8 cellular contexts compared by ENCODE assay signal in genomic region chr6:142885182-142885867, GRCh38. TPM values are rescaled to one million over a fixed set of nuclear protein-coding genes. Genes with fewer than 3 reads are reported as not detected.
DNase-seq lines count a peak whose midpoint lies in the region; TF ChIP-seq lines count a peak whose summit lies in the region.

No MANE protein-coding gene starts in this region.

- peaks cover 51% of the 10 kb centered on the region for H3K4me1 Mint-ChIP-seq in endodermal cell

- 29 to 38% methylated on average over 5 to 10 of the region's 10 CpGs for WGBS in endodermal cell (ENCODE audit: insufficient coverage in 1 of 2, insufficient read length in 1 of 2), 2 experiments
- WGBS in tibial nerve, 2 donors = 14 to 19% methylated on average over 10 of the region's 10 CpGs

- peak; percentile 19 for DNase-seq in GM13977 (ENCODE audit: low spot score)
- DNase-seq in HAP-1 (ENCODE audit: low spot score in 2 of 2) = peak; percentile 26 to 44
- peak; percentile 95 for DNase-seq in LHCN-M2 (ENCODE audit: low read depth)
- peak; percentile 30 for DNase-seq in activated CD4-positive, alpha-beta T cell treated with anti-CD3 and anti-CD28 coated beads, Interleukin-2, amount 50 U/mL, for 1 hour
- DNase-seq in endodermal cell = peak; percentile 86
- peak; percentile 29 for DNase-seq in mucosa of gallbladder (ENCODE audit: low spot score)
- DNase-seq in tibial nerve (ENCODE audit: low spot score in 2 of 2) = peak in 1 of 2 donors; percentile 31
- no peak for DNase-seq in globus pallidus (ENCODE audit: low spot score)

- no peaks in the 10 kb centered on the region for H3K9me3 Mint-ChIP-seq in endodermal cell

- H3K4me1 ChIP-seq in HAP-1 = peaks cover 10% of the 10 kb centered on the region; the same call in 1 of the 2 replicates
- peaks cover 19% of the 10 kb centered on the region for H3K4me1 ChIP-seq in endodermal cell (ENCODE audit: control insufficient read depth, insufficient read depth, low read length)
- H3K4me1 ChIP-seq in tibial nerve = peaks cover 0 to 44% (median 27%) of the 10 kb centered on the region in 4 donors

- H3K27me3 ChIP-seq in HAP-1 (ENCODE audit: low read depth) (no peaks in the 10 kb centered on the region), endodermal cell (ENCODE audit: control insufficient read depth, insufficient read depth, low read length, poor library complexity, severe bottlenecking) (peaks cover 12% of the 10 kb centered on the region), tibial nerve (no peaks in the 10 kb centered on the region)

- H3K27ac Mint-ChIP-seq in endodermal cell = peak overlapping the region; percentile 91

- H3K4me3 ChIP-seq in HAP-1 (no peak overlapping the region; the same call in 1 of the 2 replicates), endodermal cell (ENCODE audit: low read length) (peak overlapping the region; percentile 59), tibial nerve (peak overlapping the region; percentile 8 to 41 (median 18))

- no peaks in the 10 kb centered on the region for H3K36me3 Mint-ChIP-seq in endodermal cell (ENCODE audit: low read depth)

- no peak for TF ChIP-seq POLR2A in tibial nerve (IDR thresholded peaks at IDR 0.05)

- no peak for TF ChIP-seq CTCF in GM13977 (IDR thresholded peaks at IDR 0.05; ENCODE audit: extremely low read depth, insufficient read depth, missing control alignments)
- no peak for TF ChIP-seq CTCF in endodermal cell (conservative IDR thresholded peaks at IDR 0.05)
- TF ChIP-seq CTCF in tibial nerve (IDR thresholded peaks at IDR 0.05) = no peak

- H3K4me3 Mint-ChIP-seq in endodermal cell = peak overlapping the region; percentile 38

- no peaks in the 10 kb centered on the region for H3K36me3 ChIP-seq in HAP-1 (replicated peaks)
- no peaks in the 10 kb centered on the region for H3K36me3 ChIP-seq in endodermal cell (ENCODE audit: control insufficient read depth, insufficient read depth, low read length)
- no peaks in the 10 kb centered on the region for H3K36me3 ChIP-seq in tibial nerve

- peaks cover 5% of the 10 kb centered on the region for H3K27me3 Mint-ChIP-seq in endodermal cell (ENCODE audit: insufficient read depth)

- peak overlapping the region; percentile 56 for H3K27ac ChIP-seq in endodermal cell (ENCODE audit: low read depth, low read length)
- H3K27ac ChIP-seq in tibial nerve = peak overlapping the region; percentile 26 to 79 (median 67)

- H3K9ac ChIP-seq in endodermal cell (ENCODE audit: extremely low read depth, low read length, poor library complexity, severe bottlenecking) = peak overlapping the region; percentile 27

- TF ChIP-seq EP300 in tibial nerve (IDR thresholded peaks at IDR 0.05) = peak; percentile 35 to 84

- no peaks in the 10 kb centered on the region for H3K9me3 ChIP-seq in HAP-1
- no peaks in the 10 kb centered on the region for H3K9me3 ChIP-seq in endodermal cell (ENCODE audit: control insufficient read depth, low read length)
- H3K9me3 ChIP-seq in tibial nerve = no peaks in the 10 kb centered on the region

- in situ Hi-C loops in GM13977 (cut with MboI; ENCODE audit: low pct_unique_long_range_greater_than_20kb, low sequenced_read_pairs, unreplicated experiment) (no loop called here), HAP-1 (cut with MboI; ENCODE audit: low sequenced_read_pairs) (no loop called here)

RNA-seq across cellular contexts. Expression of gene HIVEP2, which starts 59.7 kb away (rescaled TPM):
- total RNA-seq in LHCN-M2 (2014; rRNA removed) = 11.8 and 15.1 TPM in 2 replicates
- 4.2 TPM for polyA plus RNA-seq in LHCN-M2 (2012)
- total RNA-seq in endodermal cell = 1 to 10 TPM; 1.7 to 2.4 TPM
- polyA plus RNA-seq in endodermal cell (2013, experiment 1 of 2) = 4.1 TPM
- 6.1 TPM for polyA plus RNA-seq in endodermal cell (2013, experiment 2 of 2)
- 16.5 TPM for total RNA-seq in mucosa of gallbladder
- 10 to 100 TPM; 15.9 to 24.0 (median 19.9) TPM for total RNA-seq in tibial nerve
